ENCODE assay signal across 7 cellular contexts in genomic region chr2:54568876-54569298, GRCh38.
DNase-seq lines count a peak whose midpoint lies in the region; ATAC-seq, FAIRE-seq and TF ChIP-seq lines count a peak whose summit lies in the region.

No MANE protein-coding gene starts in this region.

- peak overlapping the region; percentile 99 for H3K27ac Mint-ChIP-seq in activated T-helper 17 cell treated with anti-CD3 and anti-CD28 coated beads, Interleukin-2, amount 50 U/mL, for 72 hours
- H3K27ac Mint-ChIP-seq in osteocyte (ENCODE audit: unreplicated experiment) = peak overlapping the region; percentile 96

- H3K27me3 Mint-ChIP-seq in activated T-helper 17 cell treated with anti-CD3 and anti-CD28 coated beads, Interleukin-2, amount 50 U/mL, for 72 hours = no peaks in the 10 kb centered on the region
- H3K27me3 Mint-ChIP-seq in osteocyte (ENCODE audit: unreplicated experiment) = no peaks in the 10 kb centered on the region

- no peak for TF ChIP-seq CTCF in osteocyte (IDR thresholded peaks at IDR 0.05)

- FAIRE-seq in RCC 7860 (lab: Jason Lieb, UNC) = no peak

- H3K9me3 Mint-ChIP-seq in activated T-helper 17 cell treated with anti-CD3 and anti-CD28 coated beads, Interleukin-2, amount 50 U/mL, for 72 hours = no peaks in the 10 kb centered on the region
- no peaks in the 10 kb centered on the region for H3K9me3 Mint-ChIP-seq in osteocyte (ENCODE audit: unreplicated experiment)

- peaks cover 56% of the 10 kb centered on the region for H3K4me1 Mint-ChIP-seq in activated T-helper 17 cell treated with anti-CD3 and anti-CD28 coated beads, Interleukin-2, amount 50 U/mL, for 72 hours
- peaks cover 66% of the 10 kb centered on the region for H3K4me1 Mint-ChIP-seq in osteocyte (ENCODE audit: unreplicated experiment)

- ATAC-seq in GM18873 (IDR thresholded peaks at IDR 0.05; ENCODE audit: low FRiP score, unreplicated experiment) = peak; percentile 32
- peak; percentile 21 for ATAC-seq in HG02870 (IDR thresholded peaks at IDR 0.05; ENCODE audit: unreplicated experiment)
- no peak for ATAC-seq in activated T-helper 17 cell treated with anti-CD3 and anti-CD28 coated beads, Interleukin-2, amount 50 U/mL, for 72 hours (replicated peaks)

- H3K4me3 Mint-ChIP-seq in activated T-helper 17 cell treated with anti-CD3 and anti-CD28 coated beads, Interleukin-2, amount 50 U/mL, for 72 hours = peak overlapping the region; percentile 92
- H3K4me3 Mint-ChIP-seq in osteocyte (ENCODE audit: unreplicated experiment) = peak overlapping the region; percentile 24

- H3K36me3 Mint-ChIP-seq in activated T-helper 17 cell treated with anti-CD3 and anti-CD28 coated beads, Interleukin-2, amount 50 U/mL, for 72 hours (ENCODE audit: low read depth) = peaks cover 10% of the 10 kb centered on the region
- H3K36me3 Mint-ChIP-seq in osteocyte (ENCODE audit: unreplicated experiment) = no peaks in the 10 kb centered on the region

- no peak for DNase-seq in osteocyte (ENCODE audit: extremely low spot score, unreplicated experiment)
- no peak for DNase-seq in OCI-M2 (lab: John Stamatoyannopoulos, UW; ENCODE audit: unreplicated experiment)
- no peak for DNase-seq in 8988T
- no peak for DNase-seq in RCC 7860 (ENCODE audit: low spot score)
